Comparison of ENCODE assay signal across 8 cellular contexts in genomic region chr7:112789824-112790650, GRCh38. TPM values are rescaled to one million over a fixed set of nuclear protein-coding genes. Genes with fewer than 3 reads are reported as not detected.
DNase-seq lines count a peak whose midpoint lies in the region; ATAC-seq, FAIRE-seq and TF ChIP-seq lines count a peak whose summit lies in the region.

Gene TMEM168, minus strand, starts transcription at chr7:112790393. Its CDS starts 5,568 bp downstream, at chr7:112784825.

- peaks cover 6% of the 10 kb centered on the region in 2 donors for H3K4me1 ChIP-seq in kidney (ENCODE audit: control insufficient read depth in 1 of 2, insufficient read depth in 1 of 2, low read depth in 1 of 2, low read length in 2 of 2)

- no peaks in the 10 kb centered on the region for H3K9me3 ChIP-seq in kidney (ENCODE audit: control insufficient read depth in 1 of 2, low read length in 2 of 2)

- intact Hi-C loops in kidney (cut with DNase I) = no loop called here

- no peaks in the 10 kb centered on the region for H3K36me3 ChIP-seq in kidney (ENCODE audit: control insufficient read depth in 1 of 2, insufficient read depth in 2 of 2, low read length in 2 of 2)

- DNase-seq in AG09309 (ENCODE audit: low read depth) (peak; percentile 16), NCI-H446 (lab: John Stamatoyannopoulos, UW) (peak; percentile 38 to 54), cerebellum (ENCODE audit: low spot score) (peak; percentile 74), kidney (peak; percentile 92)
- DNase-seq in activated CD4-positive, alpha-beta T cell treated with anti-CD3 and anti-CD28 coated beads for 1 hour = peak; percentile 82
- DNase-seq in stimulated activated CD4-positive, alpha-beta T cell treated with anti-CD3 and anti-CD28 coated beads, Interleukin-15, amount 100 ng/mL, for 1 hour (ENCODE audit: low read depth in 1 of 2, low spot score in 1 of 2) = peak; percentile 77 to 88

- peak; percentile 85 for ATAC-seq in GM18909 (IDR thresholded peaks at IDR 0.05; ENCODE audit: poor library complexity, unreplicated experiment)
- peak; percentile 85 for ATAC-seq in HG03175 (IDR thresholded peaks at IDR 0.05; ENCODE audit: unreplicated experiment)

- peak within 1 kb of the TSS; percentile 87 for H3K4me3 ChIP-seq in AG09309 (ENCODE audit: control insufficient read depth, low read depth, low read length)
- peak within 1 kb of the TSS; percentile 80 to 83 for H3K4me3 ChIP-seq in kidney (ENCODE audit: low read length in 2 of 2)

- TF ChIP-seq CTCF in AG09309 (IDR thresholded peaks at IDR 0.05; ENCODE audit: control insufficient read depth, insufficient read depth, low read depth, low read length, missing control alignments) = no peak
- no peak for TF ChIP-seq CTCF in kidney (IDR thresholded peaks at IDR 0.05; ENCODE audit: borderline replicate concordance, extremely low read depth, insufficient read depth)

- peak within 1 kb of the TSS; percentile 69 to 91 for H3K27ac ChIP-seq in kidney (ENCODE audit: low read depth in 2 of 2, low read length in 2 of 2)

- H3K9ac ChIP-seq in kidney (ENCODE audit: low read length in 2 of 2) = peak within 1 kb of the TSS; percentile 70 to 87

- FAIRE-seq in kidney (lab: Jason Lieb, UNC) = no peak

RNA-seq across cellular contexts. Expression of gene TMEM168, which starts in this region (rescaled TPM):
- total RNA-seq in cerebellum (39.6 TPM), kidney (26.9 TPM)
- 8.8 TPM for polyA plus RNA-seq in kidney (ENCODE audit: insufficient read depth, low read depth, low replicate concordance)

Comparison
In these comparisons a context has a peak if more than half of its experiments do, and no peak if none do; other contexts are left out.
1. Peak in every context shown above with its lines: DNase-seq, ATAC-seq, H3K4me3 ChIP-seq and H3K27ac ChIP-seq.
2. DNase-seq: peak in every context shown above with its lines; median percentile 92 in kidney; 82 in stimulated activated CD4-positive, alpha-beta T cell treated with anti-CD3 and anti-CD28 coated beads, Interleukin-15, amount 100 ng/mL, for 1 hour; 82 in activated CD4-positive, alpha-beta T cell treated with anti-CD3 and anti-CD28 coated beads for 1 hour; 74 in cerebellum; 46 in NCI-H446; 16 in AG09309.